18 cellular contexts compared by ENCODE assay signal in genomic region chr4:66357316-66357715, GRCh38.
DNase-seq lines count a peak whose midpoint lies in the region; ATAC-seq, FAIRE-seq and TF ChIP-seq lines count a peak whose summit lies in the region.
"Had no signal": no experiment of that assay in that cellular context is flagged by ENCODE, and none has a peak within 500 bp of the region (broad histone marks: within the 10 kb centered on the region; RNA-seq: fewer than 3 reads in every experiment).

No MANE protein-coding gene starts in this region.

- ATAC-seq in GM21390 (IDR thresholded peaks at IDR 0.05; ENCODE audit: unreplicated experiment) (no peak), HG03280 (IDR thresholded peaks at IDR 0.05; ENCODE audit: unreplicated experiment) (no peak), GM19452 (IDR thresholded peaks at IDR 0.05; ENCODE audit: unreplicated experiment) (no peak)
- ATAC-seq: activated naive CD8-positive, alpha-beta T cell treated with anti-CD3 and anti-CD28 coated beads, Interleukin-2, amount 50 U/mL, for 24 hours; psoas muscle had no signal

- no peak for DNase-seq in GM12891 (ENCODE audit: insufficient read length, low spot score)
- peak; percentile 57 to 62 for DNase-seq in NCI-H1930 (lab: John Stamatoyannopoulos, UW)
- DNase-seq in astrocyte of the spinal cord (ENCODE audit: low read depth, low spot score): peak; percentile 68
- DNase-seq in non-pigmented ciliary epithelial cell (ENCODE audit: low read depth): peak; percentile 14
- DNase-seq: activated CD4-positive, CD25-positive, alpha-beta regulatory T cell treated with anti-CD3 and anti-CD28 coated beads, Interleukin-2, amount 50 U/mL, for 72 hours; activated naive CD8-positive, alpha-beta T cell treated with anti-CD3 and anti-CD28 coated beads, Interleukin-2, amount 50 U/mL, for 24 hours; central memory CD4-positive, alpha-beta T cell; effector CD8-positive, alpha-beta T cell; foreskin melanocyte; kidney glomerular epithelial cell; NCI-H82; psoas muscle; stimulated activated CD8-positive, alpha-beta memory T cell treated with anti-CD3 and anti-CD28 coated beads, Interleukin-4, amount 100 ng/mL, for 48 hours had no signal

- in situ Hi-C loops in astrocyte of the spinal cord (cut with HindIII; ENCODE audit: low sequenced_read_pairs): no loop called here

- H3K4me3 ChIP-seq in astrocyte of the spinal cord (ENCODE audit: low read depth, low read length): no peak overlapping the region
- H3K4me3 ChIP-seq: BLaER1, psoas muscle, SK-N-MC had no signal

- no peak for TF ChIP-seq CTCF in astrocyte of the spinal cord (IDR thresholded peaks at IDR 0.05; ENCODE audit: low read depth, low read length)

- TF ChIP-seq POLR2A in GM12891 (IDR thresholded peaks at IDR 0.05; ENCODE audit: low read depth, low read length): no peak

- peak; percentile 26 for FAIRE-seq in GM12891 (lab: Jason Lieb, UNC)

TF ChIP-seq in GM12891, 5 proteins besides CTCF, POLR2A, EP300 and RAD21:
- TF ChIP-seq POLR2AphosphoS5 (IDR thresholded peaks at IDR 0.05; ENCODE audit: low read depth, low read length) (no peak), SPI1 (IDR thresholded peaks at IDR 0.05; ENCODE audit: low read depth, low read length) (no peak), POU2F2 (IDR thresholded peaks at IDR 0.05; ENCODE audit: low read depth, low read length) (no peak), TAF1 (IDR thresholded peaks at IDR 0.05; ENCODE audit: low read depth, low read length) (no peak), PAX5 (IDR thresholded peaks at IDR 0.05; ENCODE audit: insufficient read depth, low read length, severe bottlenecking) (no peak)
